In the genomic region with DNA sequence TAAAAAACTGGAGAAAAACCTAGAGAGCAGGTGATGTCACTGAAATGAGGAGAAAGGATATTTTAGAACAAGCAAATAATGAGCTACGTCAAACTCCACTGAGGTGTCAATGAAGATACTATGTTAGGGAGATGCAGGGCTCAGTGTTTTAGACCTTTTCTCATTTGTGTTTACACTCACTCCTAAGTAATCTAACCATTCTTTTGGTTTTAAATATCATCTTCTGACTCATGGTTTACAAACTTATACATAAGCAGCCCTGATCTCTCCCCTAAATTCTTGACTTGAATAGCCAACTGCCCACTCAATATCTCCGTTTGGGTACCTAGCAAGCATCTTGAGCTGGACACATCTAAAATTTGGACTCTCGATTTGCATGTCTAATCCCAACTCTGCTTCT, we compare ENCODE assay signal across 34 cellular contexts.
"Had no signal": no experiment of that assay in that cellular context is flagged by ENCODE, and none has a peak within 500 bp of the region (broad histone marks: within the 10 kb centered on the region; RNA-seq: fewer than 3 reads in every experiment).

No MANE protein-coding gene starts in this region.

- DNase-seq: Karpas-422, Kasumi-1, MG63, MM.1S, MV-4-11, NCI-H1048, NCI-H1092, NCI-H1092 treated with DMSO at 0.1 percent for 48 hours, NCI-H1105, NCI-H1105 treated with DMSO at 0.1 percent for 48 hours, NCI-H1417, NCI-H1417 treated with DMSO at 0.1 percent for 48 hours, NCI-H1436, NCI-H1436 treated with DMSO at 0.1 percent for 48 hours, NCI-H146, NCI-H1694, NCI-H1694 treated with DMSO at 0.1 percent for 48 hours, NCI-H187, NCI-H187 treated with DMSO at 0.1 percent for 48 hours, NCI-H1930, NCI-H2029, NCI-H2029 treated with DMSO at 0.1 percent for 48 hours, NCI-H2081, NCI-H2081 treated with DMSO at 0.1 percent for 48 hours, NCI-H2107, NCI-H2171, NCI-H2171 treated with DMSO at 0.1 percent for 48 hours, NCI-H2227 treated with DMSO at 0.1 percent for 48 hours, NCI-H226, NCI-H345, NCI-H446, NCI-H446 treated with DMSO at 0.1 percent for 48 hours, NCI-H510A had no signal

- H3K9ac ChIP-seq: KMS-11 had no signal

- H3K4me3 ChIP-seq: MG63 had no signal

- H3K4me2 ChIP-seq: KMS-11 had no signal

- H3K27me3 ChIP-seq: MG63 had no signal

- H3K27ac ChIP-seq: KMS-11 had no signal

- H3K36me3 ChIP-seq: MG63 had no signal
